ENCODE assay signal across 1 cellular context in the genomic region with DNA sequence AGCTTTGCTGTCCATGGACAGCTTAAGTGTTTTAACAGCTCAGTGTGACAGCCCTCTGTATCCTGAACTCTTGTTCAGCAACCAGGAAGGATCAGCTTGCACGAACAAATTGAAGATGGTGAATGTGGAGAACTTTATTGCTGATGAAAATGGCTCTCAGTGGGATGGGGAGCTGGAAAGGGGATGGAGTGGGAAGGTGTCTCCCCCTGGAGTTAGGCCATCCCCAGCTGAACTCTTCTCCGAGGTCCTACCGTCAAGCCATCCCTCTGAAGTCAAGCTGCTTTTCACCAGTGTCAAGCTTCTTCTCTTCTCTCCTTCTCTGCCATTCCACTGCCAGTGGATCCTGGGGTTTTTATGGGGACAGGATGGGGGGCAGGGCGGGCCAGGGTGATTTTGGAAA.
TF ChIP-seq lines count a peak whose summit lies in the region.

No MANE protein-coding gene starts in this region.

TF ChIP-seq in GM12878, 131 proteins besides CTCF, POLR2A, EP300 and RAD21 (continued from another document):
- TF ChIP-seq SUPT20H (IDR thresholded peaks at IDR 0.05; ENCODE audit: borderline replicate concordance, control insufficient read depth, low read depth, low read length), result no peak
- TF ChIP-seq, protein P1, sequence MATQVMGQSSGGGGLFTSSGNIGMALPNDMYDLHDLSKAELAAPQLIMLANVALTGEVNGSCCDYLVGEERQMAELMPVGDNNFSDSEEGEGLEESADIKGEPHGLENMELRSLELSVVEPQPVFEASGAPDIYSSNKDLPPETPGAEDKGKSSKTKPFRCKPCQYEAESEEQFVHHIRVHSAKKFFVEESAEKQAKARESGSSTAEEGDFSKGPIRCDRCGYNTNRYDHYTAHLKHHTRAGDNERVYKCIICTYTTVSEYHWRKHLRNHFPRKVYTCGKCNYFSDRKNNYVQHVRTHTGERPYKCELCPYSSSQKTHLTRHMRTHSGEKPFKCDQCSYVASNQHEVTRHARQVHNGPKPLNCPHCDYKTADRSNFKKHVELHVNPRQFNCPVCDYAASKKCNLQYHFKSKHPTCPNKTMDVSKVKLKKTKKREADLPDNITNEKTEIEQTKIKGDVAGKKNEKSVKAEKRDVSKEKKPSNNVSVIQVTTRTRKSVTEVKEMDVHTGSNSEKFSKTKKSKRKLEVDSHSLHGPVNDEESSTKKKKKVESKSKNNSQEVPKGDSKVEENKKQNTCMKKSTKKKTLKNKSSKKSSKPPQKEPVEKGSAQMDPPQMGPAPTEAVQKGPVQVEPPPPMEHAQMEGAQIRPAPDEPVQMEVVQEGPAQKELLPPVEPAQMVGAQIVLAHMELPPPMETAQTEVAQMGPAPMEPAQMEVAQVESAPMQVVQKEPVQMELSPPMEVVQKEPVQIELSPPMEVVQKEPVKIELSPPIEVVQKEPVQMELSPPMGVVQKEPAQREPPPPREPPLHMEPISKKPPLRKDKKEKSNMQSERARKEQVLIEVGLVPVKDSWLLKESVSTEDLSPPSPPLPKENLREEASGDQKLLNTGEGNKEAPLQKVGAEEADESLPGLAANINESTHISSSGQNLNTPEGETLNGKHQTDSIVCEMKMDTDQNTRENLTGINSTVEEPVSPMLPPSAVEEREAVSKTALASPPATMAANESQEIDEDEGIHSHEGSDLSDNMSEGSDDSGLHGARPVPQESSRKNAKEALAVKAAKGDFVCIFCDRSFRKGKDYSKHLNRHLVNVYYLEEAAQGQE (IDR thresholded peaks at IDR 0.05; ENCODE audit: low read depth, low read length), result no peak
- TF ChIP-seq, protein P2, sequence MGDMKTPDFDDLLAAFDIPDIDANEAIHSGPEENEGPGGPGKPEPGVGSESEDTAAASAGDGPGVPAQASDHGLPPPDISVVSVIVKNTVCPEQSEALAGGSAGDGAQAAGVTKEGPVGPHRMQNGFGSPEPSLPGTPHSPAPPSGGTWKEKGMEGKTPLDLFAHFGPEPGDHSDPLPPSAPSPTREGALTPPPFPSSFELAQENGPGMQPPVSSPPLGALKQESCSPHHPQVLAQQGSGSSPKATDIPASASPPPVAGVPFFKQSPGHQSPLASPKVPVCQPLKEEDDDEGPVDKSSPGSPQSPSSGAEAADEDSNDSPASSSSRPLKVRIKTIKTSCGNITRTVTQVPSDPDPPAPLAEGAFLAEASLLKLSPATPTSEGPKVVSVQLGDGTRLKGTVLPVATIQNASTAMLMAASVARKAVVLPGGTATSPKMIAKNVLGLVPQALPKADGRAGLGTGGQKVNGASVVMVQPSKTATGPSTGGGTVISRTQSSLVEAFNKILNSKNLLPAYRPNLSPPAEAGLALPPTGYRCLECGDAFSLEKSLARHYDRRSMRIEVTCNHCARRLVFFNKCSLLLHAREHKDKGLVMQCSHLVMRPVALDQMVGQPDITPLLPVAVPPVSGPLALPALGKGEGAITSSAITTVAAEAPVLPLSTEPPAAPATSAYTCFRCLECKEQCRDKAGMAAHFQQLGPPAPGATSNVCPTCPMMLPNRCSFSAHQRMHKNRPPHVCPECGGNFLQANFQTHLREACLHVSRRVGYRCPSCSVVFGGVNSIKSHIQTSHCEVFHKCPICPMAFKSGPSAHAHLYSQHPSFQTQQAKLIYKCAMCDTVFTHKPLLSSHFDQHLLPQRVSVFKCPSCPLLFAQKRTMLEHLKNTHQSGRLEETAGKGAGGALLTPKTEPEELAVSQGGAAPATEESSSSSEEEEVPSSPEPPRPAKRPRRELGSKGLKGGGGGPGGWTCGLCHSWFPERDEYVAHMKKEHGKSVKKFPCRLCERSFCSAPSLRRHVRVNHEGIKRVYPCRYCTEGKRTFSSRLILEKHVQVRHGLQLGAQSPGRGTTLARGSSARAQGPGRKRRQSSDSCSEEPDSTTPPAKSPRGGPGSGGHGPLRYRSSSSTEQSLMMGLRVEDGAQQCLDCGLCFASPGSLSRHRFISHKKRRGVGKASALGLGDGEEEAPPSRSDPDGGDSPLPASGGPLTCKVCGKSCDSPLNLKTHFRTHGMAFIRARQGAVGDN (IDR thresholded peaks at IDR 0.05), result no peak
- no peak for TF ChIP-seq BCL11A (IDR thresholded peaks at IDR 0.05; ENCODE audit: low read depth, low read length)
- no peak for TF ChIP-seq SMAD1 (IDR thresholded peaks at IDR 0.05; ENCODE audit: low read depth, partially characterized antibody)
- peak; percentile 15; the same call in 1 of the 2 replicates for TF ChIP-seq SMC3 (IDR thresholded peaks at IDR 0.05; ENCODE audit: borderline replicate concordance, low read length)
TF ChIP-seq in GM12878: peak in this region for 1.
